Comparison of ENCODE assay signal across 15 cellular contexts in the genomic region with DNA sequence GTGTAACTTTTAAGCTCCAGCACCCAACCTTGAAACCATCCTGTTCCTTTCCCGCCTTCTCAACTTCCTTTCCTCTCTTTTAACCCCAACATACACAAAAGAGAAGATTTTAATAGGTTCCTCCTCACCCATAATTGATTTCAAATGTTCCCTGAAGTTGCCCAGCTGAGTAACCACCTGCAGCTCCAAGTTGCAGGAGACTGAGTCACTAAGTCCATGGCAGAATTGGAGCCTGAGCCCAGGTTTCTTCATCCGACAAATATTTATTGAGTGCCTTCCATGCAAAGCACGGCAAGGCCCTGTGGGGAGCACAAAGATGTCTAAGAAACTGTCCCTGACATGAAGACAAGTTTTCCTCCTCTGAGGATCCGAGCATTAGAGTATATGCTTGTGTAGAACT.
"Had no signal": no experiment of that assay in that cellular context is flagged by ENCODE, and none has a peak within 500 bp of the region (broad histone marks: within the 10 kb centered on the region; RNA-seq: fewer than 3 reads in every experiment).

No MANE protein-coding gene starts in this region.

- H3K9me3 ChIP-seq: colonic mucosa, gastroesophageal sphincter, heart right ventricle, ovary, sigmoid colon had no signal

- H3K36me3 ChIP-seq: colonic mucosa, gastroesophageal sphincter, heart right ventricle, ovary, sigmoid colon had no signal

- H3K4me1 Mint-ChIP-seq: activated naive CD8-positive, alpha-beta T cell treated with anti-CD3 and anti-CD28 coated beads, Interleukin-2, amount 50 U/mL, for 24 hours; naive thymus-derived CD4-positive, alpha-beta T cell; stimulated activated naive CD8-positive, alpha-beta T cell treated with anti-CD3 and anti-CD28 coated beads, Interleukin-15, amount 100 ng/mL, for 72 hours had no signal

- H3K4me1 ChIP-seq: colonic mucosa had no signal

- H3K36me3 Mint-ChIP-seq: brain; naive thymus-derived CD4-positive, alpha-beta T cell had no signal

- DNase-seq: activated CD4-positive, CD25-positive, alpha-beta regulatory T cell treated with anti-CD3 and anti-CD28 coated beads, Interleukin-2, amount 50 U/mL, for 72 hours; activated naive CD4-positive, alpha-beta T cell treated with Interleukin-2 at 50 U/mL for 16 hours; activated naive CD8-positive, alpha-beta T cell treated with anti-CD3 and anti-CD28 coated beads, Interleukin-2, amount 50 U/mL, for 24 hours; central memory CD4-positive, alpha-beta T cell; colonic mucosa; heart right ventricle; naive thymus-derived CD4-positive, alpha-beta T cell; ovary; sigmoid colon; stimulated activated CD4-positive, alpha-beta T cell treated with anti-CD3 and anti-CD28 coated beads, Interleukin-1b, Interleukin-23, amount 100 ng/mL, for 48 hours; stimulated activated naive CD8-positive, alpha-beta T cell treated with anti-CD3 and anti-CD28 coated beads, Interleukin-15, amount 100 ng/mL, for 72 hours; T-helper 1 cell had no signal

- H3K27me3 ChIP-seq: colonic mucosa, ovary, sigmoid colon had no signal

- H3K4me3 Mint-ChIP-seq: activated naive CD8-positive, alpha-beta T cell treated with anti-CD3 and anti-CD28 coated beads, Interleukin-2, amount 50 U/mL, for 24 hours; brain; naive thymus-derived CD4-positive, alpha-beta T cell; stimulated activated naive CD8-positive, alpha-beta T cell treated with anti-CD3 and anti-CD28 coated beads, Interleukin-15, amount 100 ng/mL, for 72 hours had no signal

- H3K27ac Mint-ChIP-seq: activated naive CD8-positive, alpha-beta T cell treated with anti-CD3 and anti-CD28 coated beads, Interleukin-2, amount 50 U/mL, for 24 hours; naive thymus-derived CD4-positive, alpha-beta T cell; stimulated activated naive CD8-positive, alpha-beta T cell treated with anti-CD3 and anti-CD28 coated beads, Interleukin-15, amount 100 ng/mL, for 72 hours had no signal

- H3K27ac ChIP-seq: colonic mucosa, gastroesophageal sphincter, heart right ventricle, ovary had no signal

- H3K4me3 ChIP-seq: colonic mucosa, gastroesophageal sphincter, heart right ventricle, lung, ovary, sigmoid colon had no signal

- H3K9me3 Mint-ChIP-seq: activated naive CD8-positive, alpha-beta T cell treated with anti-CD3 and anti-CD28 coated beads, Interleukin-2, amount 50 U/mL, for 24 hours; brain; stimulated activated naive CD8-positive, alpha-beta T cell treated with anti-CD3 and anti-CD28 coated beads, Interleukin-15, amount 100 ng/mL, for 72 hours had no signal
